In genomic region chr6:159788757-159789376, GRCh38 we compare ENCODE assay signal across 7 cellular contexts. TPM values are rescaled to one million over a fixed set of nuclear protein-coding genes. Genes with fewer than 3 reads are reported as not detected.
DNase-seq lines count a peak whose midpoint lies in the region; ATAC-seq and TF ChIP-seq lines count a peak whose summit lies in the region.

No MANE protein-coding gene starts in this region.

- H3K9me3 Mint-ChIP-seq in activated CD8-positive, alpha-beta memory T cell treated with anti-CD3 and anti-CD28 coated beads, Interleukin-2, amount 10 ng/mL, durations not matched to agents 7 days and 5 days (ENCODE audit: low read depth), result no peaks in the 10 kb centered on the region
- no peaks in the 10 kb centered on the region for H3K9me3 Mint-ChIP-seq in naive thymus-derived CD8-positive, alpha-beta T cell

- H3K4me1 ChIP-seq in esophagus squamous epithelium (peaks cover 14 to 61% (median 42%) of the 10 kb centered on the region in 3 donors), tibial nerve (peaks cover 3 to 65% (median 45%) of the 10 kb centered on the region in 4 donors)

- H3K27me3 Mint-ChIP-seq in activated CD8-positive, alpha-beta memory T cell treated with anti-CD3 and anti-CD28 coated beads, Interleukin-2, amount 10 ng/mL, durations not matched to agents 7 days and 5 days, result no peaks in the 10 kb centered on the region
- no peaks in the 10 kb centered on the region for H3K27me3 Mint-ChIP-seq in naive thymus-derived CD8-positive, alpha-beta T cell

- TF ChIP-seq POLR2A in esophagus squamous epithelium (IDR thresholded peaks at IDR 0.05) (no peak), tibial nerve (IDR thresholded peaks at IDR 0.05) (no peak)

- DNase-seq in HuH-7 (ENCODE audit: low spot score) (peak; percentile 68), esophagus squamous epithelium (lab: John Stamatoyannopoulos, UW) (peak; percentile 11), tibial nerve (ENCODE audit: low spot score in 2 of 2) (peak in 1 of 2 donors; percentile 18), NCI-H2227 treated with DMSO at 0.1 percent for 48 hours (lab: John Stamatoyannopoulos, UW) (no peak)
- DNase-seq in activated CD8-positive, alpha-beta memory T cell treated with anti-CD3 and anti-CD28 coated beads, Interleukin-2, amount 10 ng/mL, durations not matched to agents 7 days and 5 days, result peak; percentile 64
- DNase-seq in naive thymus-derived CD8-positive, alpha-beta T cell, result peak in 6 of 10 donors; percentile 15 to 64 (median 26)

- TF ChIP-seq CTCF in esophagus squamous epithelium (IDR thresholded peaks at IDR 0.05) (no peak), tibial nerve (IDR thresholded peaks at IDR 0.05) (no peak)

- H3K27me3 ChIP-seq in esophagus squamous epithelium (no peaks in the 10 kb centered on the region), tibial nerve (no peaks in the 10 kb centered on the region)

- POLR2A ChIA-PET in naive thymus-derived CD8-positive, alpha-beta T cell (lab: Charles Lee), result interaction anchor here (0.8 to 5.9 kb wide), 14 partner anchors 11 to 179 kb away, joined by 3 to 86 read pairs (median 6); partner anchors contain the start of genes ACAT2, SOD2 and WTAP

- CTCF ChIA-PET in activated CD8-positive, alpha-beta memory T cell treated with anti-CD3 and anti-CD28 coated beads, Interleukin-2, amount 10 ng/mL, durations not matched to agents 7 days and 5 days (lab: Charles Lee), result interaction anchor here (0.9 to 3.6 kb wide), 9 partner anchors 8 to 97 kb away, joined by 3 to 19 read pairs (median 5); partner anchors contain the start of genes SOD2 and WTAP

- H3K36me3 ChIP-seq in esophagus squamous epithelium (peaks cover 0 to 58% (median 12%) of the 10 kb centered on the region in 3 donors), tibial nerve (peaks cover 0 to 55% (median 0%) of the 10 kb centered on the region in 3 donors)

- H3K36me3 Mint-ChIP-seq in activated CD8-positive, alpha-beta memory T cell treated with anti-CD3 and anti-CD28 coated beads, Interleukin-2, amount 10 ng/mL, durations not matched to agents 7 days and 5 days, result peaks cover 60% of the 10 kb centered on the region
- H3K36me3 Mint-ChIP-seq in naive thymus-derived CD8-positive, alpha-beta T cell, result peaks cover 3 to 71% (median 8%) of the 10 kb centered on the region in 3 donors

- H3K4me1 Mint-ChIP-seq in activated CD8-positive, alpha-beta memory T cell treated with anti-CD3 and anti-CD28 coated beads, Interleukin-2, amount 10 ng/mL, durations not matched to agents 7 days and 5 days, result peaks cover 58% of the 10 kb centered on the region
- peaks cover 27 to 63% (median 62%) of the 10 kb centered on the region in 4 donors for H3K4me1 Mint-ChIP-seq in naive thymus-derived CD8-positive, alpha-beta T cell

- 0 to 1% methylated on average over 13 to 28 of the region's 59 CpGs for WGBS in esophagus squamous epithelium, 2 donors
- 0% methylated on average over 30 to 58 of the region's 59 CpGs for WGBS in tibial nerve, 2 donors

- no peaks in the 10 kb centered on the region for H3K9me3 ChIP-seq in esophagus squamous epithelium
- H3K9me3 ChIP-seq in tibial nerve, result no peaks in the 10 kb centered on the region

- H3K27ac ChIP-seq in esophagus squamous epithelium, result peak overlapping the region; percentile 95 to 100 (median 98)
- peak overlapping the region; percentile 95 to 100 (median 96) for H3K27ac ChIP-seq in tibial nerve

- no peak for TF ChIP-seq EP300 in tibial nerve (IDR thresholded peaks at IDR 0.05)

- peak overlapping the region; percentile 97 for H3K27ac Mint-ChIP-seq in activated CD8-positive, alpha-beta memory T cell treated with anti-CD3 and anti-CD28 coated beads, Interleukin-2, amount 10 ng/mL, durations not matched to agents 7 days and 5 days
- H3K27ac Mint-ChIP-seq in naive thymus-derived CD8-positive, alpha-beta T cell, result peak overlapping the region; percentile 74 to 99 (median 91)

- intact Hi-C loops in esophagus squamous epithelium (cut with DNase I), result loop anchor here (5.0 kb wide), 1 partner anchor 62 kb away; the partner anchor contains the start of gene WTAP

- ATAC-seq in GM18909 (IDR thresholded peaks at IDR 0.05; ENCODE audit: poor library complexity, unreplicated experiment), result peak; percentile 0
- ATAC-seq in activated CD8-positive, alpha-beta memory T cell treated with anti-CD3 and anti-CD28 coated beads, Interleukin-2, amount 10 ng/mL, durations not matched to agents 7 days and 5 days, result peak; percentile 0
- ATAC-seq in naive thymus-derived CD8-positive, alpha-beta T cell, result peak in 1 of 2 donors; percentile 0

- H3K4me3 ChIP-seq in esophagus squamous epithelium (peak overlapping the region; percentile 68 to 96 (median 77)), tibial nerve (peak overlapping the region; percentile 86 to 98 (median 92))

- peak overlapping the region; percentile 95 for H3K4me3 Mint-ChIP-seq in activated CD8-positive, alpha-beta memory T cell treated with anti-CD3 and anti-CD28 coated beads, Interleukin-2, amount 10 ng/mL, durations not matched to agents 7 days and 5 days
- H3K4me3 Mint-ChIP-seq in naive thymus-derived CD8-positive, alpha-beta T cell, result peak overlapping the region; percentile 97 to 100 (median 99)

RNA-seq across cellular contexts. Expression of gene TCP1, which starts 0.5 kb away (rescaled TPM):
- 100 to 1,000 TPM; 239 to 320 TPM for total RNA-seq in activated CD8-positive, alpha-beta memory T cell treated with anti-CD3 and anti-CD28 coated beads, Interleukin-2, amount 10 ng/mL, durations not matched to agents 7 days and 5 days
- total RNA-seq in esophagus squamous epithelium (100 to 1,000 TPM in 3 of 4 donors, 10 to 100 TPM in 1; 75.1 to 189 (median 172) TPM), tibial nerve (100 to 1,000 TPM in 2 of 4 donors, 10 to 100 TPM in 2; 81.0 to 106 (median 102) TPM)
- 100 to 1,000 TPM; 184 to 185 TPM for total RNA-seq in naive thymus-derived CD8-positive, alpha-beta T cell
- polyA plus RNA-seq in naive thymus-derived CD8-positive, alpha-beta T cell, result 10 to 100 TPM; 68.8 to 97.6 (median 72.4) TPM

RNA-seq across cellular contexts. Expression of gene MRPL18, which starts 1.4 kb away (rescaled TPM):
- 10 to 100 TPM; 74.4 to 87.0 TPM for total RNA-seq in activated CD8-positive, alpha-beta memory T cell treated with anti-CD3 and anti-CD28 coated beads, Interleukin-2, amount 10 ng/mL, durations not matched to agents 7 days and 5 days
- total RNA-seq in esophagus squamous epithelium (10 to 100 TPM; 46.9 to 94.2 (median 56.0) TPM), tibial nerve (10 to 100 TPM; 38.0 to 85.2 (median 74.1) TPM)
- 10 to 100 TPM; 36.2 to 39.0 TPM for total RNA-seq in naive thymus-derived CD8-positive, alpha-beta T cell
- 100 to 1,000 TPM in 1 of 3 donors, 10 to 100 TPM in 2; 63.0 to 131 (median 79.9) TPM for polyA plus RNA-seq in naive thymus-derived CD8-positive, alpha-beta T cell

RNA-seq across cellular contexts. Expression of gene PNLDC1, which starts 11.2 kb away (rescaled TPM):
- 1 to 10 TPM in 1 of 2 experiments, under 1 TPM in 1; 0.75 to 1.4 TPM for total RNA-seq in activated CD8-positive, alpha-beta memory T cell treated with anti-CD3 and anti-CD28 coated beads, Interleukin-2, amount 10 ng/mL, durations not matched to agents 7 days and 5 days
- total RNA-seq in esophagus squamous epithelium (not detected), tibial nerve (1 to 10 TPM in 1 of 4 donors, not detected in 3; 1.1 TPM)
- total RNA-seq in naive thymus-derived CD8-positive, alpha-beta T cell, result under 1 TPM; 0.36 to 0.75 TPM
- under 1 TPM in 1 of 3 donors, not detected in 2; 0.36 TPM for polyA plus RNA-seq in naive thymus-derived CD8-positive, alpha-beta T cell

RNA-seq across cellular contexts. Expression of gene ACAT2, which starts 27.0 kb away (rescaled TPM):
- 100 to 1,000 TPM in 1 of 2 experiments, 10 to 100 TPM in 1; 95.4 to 128 TPM for total RNA-seq in activated CD8-positive, alpha-beta memory T cell treated with anti-CD3 and anti-CD28 coated beads, Interleukin-2, amount 10 ng/mL, durations not matched to agents 7 days and 5 days
- 10 to 100 TPM; 24.9 to 56.8 (median 40.8) TPM for total RNA-seq in esophagus squamous epithelium
- 10 to 100 TPM; 30.6 to 30.9 TPM for total RNA-seq in naive thymus-derived CD8-positive, alpha-beta T cell
- 10 to 100 TPM; 29.4 to 38.8 (median 38.2) TPM for polyA plus RNA-seq in naive thymus-derived CD8-positive, alpha-beta T cell
- total RNA-seq in tibial nerve, result 10 to 100 TPM in 3 of 4 donors, 1 to 10 TPM in 1; 8.1 to 20.6 (median 17.1) TPM
